13 cellular contexts compared by ENCODE assay signal in the genomic region with DNA sequence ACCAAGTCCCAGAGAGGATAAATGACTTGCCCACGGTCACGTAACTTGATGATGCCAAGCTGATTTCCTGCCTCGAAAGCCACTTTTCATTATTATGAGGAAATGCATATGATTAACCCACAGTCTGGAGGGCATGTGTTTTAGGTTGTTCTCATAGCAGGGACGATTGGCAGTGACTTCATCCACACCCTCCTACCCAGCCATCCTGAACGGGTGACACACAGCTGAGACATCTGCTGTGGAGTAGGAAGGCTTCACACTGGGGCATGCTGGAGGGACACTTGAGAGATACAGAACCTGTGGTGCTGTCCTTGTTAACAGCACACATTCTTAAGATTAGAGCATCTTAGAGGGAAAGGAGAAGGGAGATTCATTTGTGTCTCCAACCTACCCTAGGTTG.
A peak's percentile ranks its signal among the peaks of the same experiment; 100 is the strongest.
DNase-seq lines count a peak whose midpoint lies in the region; FAIRE-seq and TF ChIP-seq lines count a peak whose summit lies in the region.
"Had no signal": no experiment of that assay in that cellular context is flagged by ENCODE, and none has a peak within 500 bp of the region (broad histone marks: within the 10 kb centered on the region; RNA-seq: fewer than 3 reads in every experiment).

No MANE protein-coding gene starts in this region.

- TF ChIP-seq POLR2A in H54 (IDR thresholded peaks at IDR 0.05; ENCODE audit: low read depth, low read length) = no peak

- H3K36me3 ChIP-seq in BLaER1 = no peaks in the 10 kb centered on the region

- H4K20me1 ChIP-seq in BLaER1 = no peaks in the 10 kb centered on the region

- H3K27me3 ChIP-seq in BLaER1 = no peaks in the 10 kb centered on the region

- DNase-seq in H54 (ENCODE audit: insufficient read length, low spot score) (peak; percentile 22), kidney glomerular epithelial cell (lab: John Stamatoyannopoulos, UW) (peak; percentile 55), NCI-H82 (lab: John Stamatoyannopoulos, UW) (no peak), SK-N-DZ (ENCODE audit: low spot score) (no peak), T-helper 1 cell (no peak), inferior parietal cortex (ENCODE audit: extremely low spot score) (no peak)
- DNase-seq: activated CD4-positive, CD25-positive, alpha-beta regulatory T cell treated with anti-CD3 and anti-CD28 coated beads, Interleukin-2, amount 50 U/mL, for 72 hours; HCEC 1CT; NCI-H1930; PC-9 had no signal

- peaks cover 19% of the 10 kb centered on the region for H3K4me1 ChIP-seq in BLaER1

- peak overlapping the region; percentile 17; the same call in 1 of the 2 replicates for H3K4me2 ChIP-seq in BLaER1
- H3K4me2 ChIP-seq: PC-9 had no signal

- no peaks in the 10 kb centered on the region; the same call in 1 of the 2 replicates for H3K9me3 ChIP-seq in BLaER1

- no peak for TF ChIP-seq CTCF in VCaP (conservative IDR thresholded peaks at IDR 0.05)

- no peak overlapping the region for H3K9ac ChIP-seq in BLaER1
- H3K9ac ChIP-seq: parathyroid adenoma had no signal

- H3K27ac ChIP-seq in BLaER1 (no peak overlapping the region), VCaP (peak overlapping the region; percentile 36)
- H3K27ac ChIP-seq: parathyroid adenoma, PC-9 had no signal

- no peak for FAIRE-seq in H54 (lab: Jason Lieb, UNC)

- H3K4me3 ChIP-seq in BLaER1 = no peak overlapping the region
- H3K4me3 ChIP-seq: PC-9 had no signal

Comparison
In these comparisons a context has a peak if more than half of its experiments do, and no peak if none do; other contexts are left out.
1. DNase-seq: peak in H54 (single experiment) and kidney glomerular epithelial cell (single experiment); none in NCI-H82 (single experiment), SK-N-DZ (single experiment), T-helper 1 cell (0 of 5) and inferior parietal cortex (single experiment).